Comparison of ENCODE assay signal across 9 cellular contexts in the genomic region with DNA sequence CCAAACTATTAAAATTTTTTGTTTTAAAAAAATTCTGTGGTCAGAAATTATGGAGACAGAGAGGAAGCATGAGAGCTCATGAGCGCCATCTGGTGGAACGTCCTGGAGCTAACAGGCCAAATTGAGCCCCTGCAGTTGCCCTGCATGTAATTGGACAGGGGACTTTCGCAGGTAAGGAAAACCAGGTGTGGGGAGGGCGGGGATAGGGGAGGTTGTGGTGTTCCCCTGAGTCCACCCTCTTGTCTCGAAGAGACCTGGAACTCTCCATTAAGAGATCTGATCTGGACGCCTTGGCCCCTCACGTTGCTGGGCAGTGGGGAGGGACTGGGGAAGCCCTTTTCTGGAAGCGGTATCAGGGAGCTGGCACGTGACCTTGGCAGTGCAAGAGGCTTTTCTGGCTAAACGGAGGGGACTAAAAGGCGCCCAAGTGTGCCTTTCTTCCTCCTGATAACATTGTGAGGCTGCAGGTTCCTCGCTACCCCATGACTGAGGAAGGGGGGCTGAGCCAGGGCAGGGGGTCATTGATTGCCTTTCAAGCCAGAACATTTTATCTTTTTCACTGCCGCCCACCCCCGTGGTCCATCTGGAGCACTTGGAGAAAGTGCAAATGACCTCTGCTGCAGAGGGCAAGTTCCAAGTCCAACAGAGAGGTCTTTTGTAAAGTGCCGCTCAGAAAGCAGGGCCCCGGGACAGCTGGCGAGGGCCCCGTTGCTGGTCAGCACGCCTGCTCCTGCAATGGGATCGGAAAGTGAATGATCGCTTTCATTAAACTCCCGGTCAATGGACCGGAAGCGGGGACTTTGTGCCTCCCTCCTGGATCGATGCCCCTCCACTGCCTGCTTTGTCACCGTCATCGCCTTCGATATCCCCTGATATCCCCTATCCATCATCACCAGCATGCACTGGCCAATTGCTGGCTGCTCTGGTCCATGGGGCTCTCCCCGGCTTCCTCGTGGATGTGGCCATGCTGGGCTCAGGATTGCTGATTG. TPM values are rescaled to one million over a fixed set of nuclear protein-coding genes. Genes with fewer than 3 reads are reported as not detected.
DNase-seq lines count a peak whose midpoint lies in the region; ATAC-seq and TF ChIP-seq lines count a peak whose summit lies in the region.
"Had no signal": no experiment of that assay in that cellular context is flagged by ENCODE, and none has a peak within 500 bp of the region (broad histone marks: within the 10 kb centered on the region; RNA-seq: fewer than 3 reads in every experiment).

No MANE protein-coding gene starts in this region.

- BruUV-seq in Caco-2 (replicated peaks; lab: Mats Ljungman, UMichigan), result no TSS peak

- no peaks in the 10 kb centered on the region for H3K4me1 Mint-ChIP-seq in Caco-2 (ENCODE audit: low read depth, unreplicated experiment)

- WGBS in HUES64, result 57% methylated on average over 30 of the region's 30 CpGs
- 26 to 39% (median 28%) methylated on average over 22 to 30 of the region's 30 CpGs for WGBS in adrenal gland, 4 donors
- WGBS in psoas muscle, 3 donors, result 18 to 25% (median 19%) methylated on average over 30 of the region's 30 CpGs

- TF ChIP-seq CTCF in Caco-2 (IDR thresholded peaks at IDR 0.05; ENCODE audit: insufficient read depth in 1 of 2, low read depth in 1 of 2, low read length in 1 of 2, severe bottlenecking in 1 of 2, unreplicated experiment in 1 of 2) (peak; percentile 68 to 85), adrenal gland (IDR thresholded peaks at IDR 0.05) (peak; percentile 51 to 88 (median 66)), psoas muscle (IDR thresholded peaks at IDR 0.05) (peak; percentile 74)

- CTCF ChIA-PET in Caco-2 (lab: Charles Lee), result interaction anchor here (0.6 to 2.0 kb wide), 15 partner anchors 52 to 808 kb away, joined by 3 to 42 read pairs (median 4); no protein-coding TSS in a partner anchor

- no peak for TF ChIP-seq POLR2A in adrenal gland (IDR thresholded peaks at IDR 0.05)

- H3K27me3 ChIP-seq in Caco-2 (replicated peaks; ENCODE audit: control insufficient read depth, insufficient read depth, low read length) (no peaks in the 10 kb centered on the region), HUES64 (ENCODE audit: insufficient read depth, low read length) (peaks cover 5% of the 10 kb centered on the region; the same call in 1 of the 2 replicates), adrenal gland (no peaks in the 10 kb centered on the region), psoas muscle (ENCODE audit: insufficient read depth in 3 of 3, low read length in 2 of 3) (peaks cover 0 to 4% (median 2%) of the 10 kb centered on the region in 3 donors)

- H3K27ac Mint-ChIP-seq in Caco-2 (ENCODE audit: unreplicated experiment), result no peak overlapping the region
- H3K27ac Mint-ChIP-seq: T-helper 1 cell treated with Interleukin-12 subunit alpha and Interleukin-12 subunit beta and Interleukin-4 antibody, amounts not matched to agents 30 μg/mL and 1 μg/mL, for 36 hours had no signal

- POLR2A ChIA-PET in Caco-2 (lab: Charles Lee), result no interaction called here

- H3K4me3 Mint-ChIP-seq in Caco-2 (ENCODE audit: unreplicated experiment), result no peak overlapping the region
- H3K4me3 Mint-ChIP-seq: T-helper 1 cell treated with Interleukin-12 subunit alpha and Interleukin-12 subunit beta and Interleukin-4 antibody, amounts not matched to agents 30 μg/mL and 1 μg/mL, for 36 hours had no signal

- H3K36me3 Mint-ChIP-seq in Caco-2 (ENCODE audit: insufficient read depth, unreplicated experiment), result no peaks in the 10 kb centered on the region

- H3K36me3 ChIP-seq in Caco-2 (ENCODE audit: control insufficient read depth, insufficient read depth, low read length) (no peaks in the 10 kb centered on the region), HUES64 (ENCODE audit: insufficient read depth, low read length) (no peaks in the 10 kb centered on the region), adrenal gland (replicated peaks in 1 of 2) (no peaks in the 10 kb centered on the region), psoas muscle (ENCODE audit: insufficient read depth in 1 of 2, low read depth in 1 of 2) (no peaks in the 10 kb centered on the region)

- no peak overlapping the region for H3K27ac ChIP-seq in HUES64 (ENCODE audit: low read depth, low read length)
- H3K27ac ChIP-seq in adrenal gland, result no peak overlapping the region
- no peak overlapping the region for H3K27ac ChIP-seq in psoas muscle

- 0 out of 2 replicates have a peak overlapping the region, but pooled peaks have one; percentile 44 for H3K9ac ChIP-seq in HUES64 (ENCODE audit: low read depth, low read length)

- H3K4me1 ChIP-seq in Caco-2 (no peaks in the 10 kb centered on the region), HUES64 (ENCODE audit: insufficient read depth, low read length) (no peaks in the 10 kb centered on the region), adrenal gland (replicated peaks in 1 of 2) (peaks cover 0 to 5% of the 10 kb centered on the region in 2 donors), psoas muscle (no peaks in the 10 kb centered on the region)

- peak; percentile 73 for ATAC-seq in left ventricle myocardium superior
- peak in 1 of 4 donors; percentile 60 for ATAC-seq in psoas muscle
- no peak for ATAC-seq in GM18858 (IDR thresholded peaks at IDR 0.05; ENCODE audit: unreplicated experiment)

- no peaks in the 10 kb centered on the region for H3K9me3 Mint-ChIP-seq in Caco-2 (ENCODE audit: unreplicated experiment)
- H3K9me3 Mint-ChIP-seq: T-helper 1 cell treated with Interleukin-12 subunit alpha and Interleukin-12 subunit beta and Interleukin-4 antibody, amounts not matched to agents 30 μg/mL and 1 μg/mL, for 36 hours had no signal

- intact Hi-C loops in Caco-2 (cut with micrococcal nuclease; ENCODE audit: unreplicated experiment), result loop anchor here (1.0 to 10.0 kb wide), 3 partner anchors 86 to 781 kb away; a partner anchor contains a TSS
- intact Hi-C loops in adrenal gland (cut with DNase I), result no loop called here
- intact Hi-C loops in left ventricle myocardium superior (cut with micrococcal nuclease), result no loop called here
- intact Hi-C loops in psoas muscle (cut with DNase I), result loop anchor here (2.0 to 5.0 kb wide), 3 partner anchors 479 to 829 kb away; a partner anchor contains a TSS

- H3K9me3 ChIP-seq in Caco-2 (no peaks in the 10 kb centered on the region), HUES64 (ENCODE audit: insufficient read depth, low read depth, low read length) (no peaks in the 10 kb centered on the region), adrenal gland (replicated peaks in 1 of 3) (no peaks in the 10 kb centered on the region), psoas muscle (no peaks in the 10 kb centered on the region)

- peaks cover 3% of the 10 kb centered on the region for H3K27me3 Mint-ChIP-seq in Caco-2 (ENCODE audit: insufficient read depth, unreplicated experiment)

- peak; percentile 62 to 68 for DNase-seq in Caco-2
- peak; percentile 44 for DNase-seq in SK-N-DZ (ENCODE audit: low spot score)
- DNase-seq in adrenal gland, result peak; percentile 38 to 84 (median 60)
- peak; percentile 77 for DNase-seq in left ventricle myocardium superior
- peak; percentile 39 to 72 for DNase-seq in psoas muscle
- no peak for DNase-seq in cerebellar nuclear complex (lab: John Stamatoyannopoulos, UW)

- H3K4me3 ChIP-seq in Caco-2 (ENCODE audit: low read depth, low read length) (no peak overlapping the region), HUES64 (ENCODE audit: low read length) (peak overlapping the region; percentile 50), adrenal gland (no peak overlapping the region), psoas muscle (no peak overlapping the region)

RNA-seq across cellular contexts. Expression of a gene that starts 18.4 kb away (rescaled TPM):
- total RNA-seq in Caco-2 (2022) (not detected in 2 replicates), adrenal gland (not detected), left ventricle myocardium superior (not detected), psoas muscle (not detected)
- polyA plus RNA-seq in HUES64 (2013, experiment 1 of 2), result not detected
- not detected for polyA plus RNA-seq in HUES64 (2013, experiment 2 of 2)
- not detected in 2 replicates for polyA plus RNA-seq in SK-N-DZ (2014; cell fraction: cytosol; rRNA removed)
- polyA plus RNA-seq in SK-N-DZ (2014; cell fraction: nucleus; rRNA removed), result not detected in 2 replicates
- polyA plus RNA-seq in adrenal gland (not detected), psoas muscle (not detected)

RNA-seq across cellular contexts. Expression of a gene that starts 23.2 kb away (rescaled TPM):
- total RNA-seq in Caco-2 (2022) (not detected in 2 replicates), adrenal gland (10 to 100 TPM in 3 of 8 donors, 1 to 10 TPM in 5; 3.6 to 15.8 (median 7.3) TPM), left ventricle myocardium superior (1.2 TPM), psoas muscle (1 to 10 TPM; 2.4 to 7.9 (median 4.0) TPM)
- not detected for polyA plus RNA-seq in HUES64 (2013, experiment 1 of 2)
- not detected for polyA plus RNA-seq in HUES64 (2013, experiment 2 of 2)
- not detected in 2 replicates for polyA plus RNA-seq in SK-N-DZ (2014; cell fraction: cytosol; rRNA removed)
- not detected in 2 replicates for polyA plus RNA-seq in SK-N-DZ (2014; cell fraction: nucleus; rRNA removed)
- polyA plus RNA-seq in adrenal gland (1 to 10 TPM; 1.9 to 4.4 (median 3.5) TPM), psoas muscle (1 to 10 TPM; 1.2 to 4.5 (median 4.3) TPM)

RNA-seq across cellular contexts. Expression of a gene that starts 33.6 kb away (rescaled TPM):
- total RNA-seq in Caco-2 (2022), result not detected in 2 replicates
- not detected for polyA plus RNA-seq in HUES64 (2013, experiment 1 of 2)
- not detected for polyA plus RNA-seq in HUES64 (2013, experiment 2 of 2)
- not detected in 2 replicates for polyA plus RNA-seq in SK-N-DZ (2014; cell fraction: cytosol; rRNA removed)
- polyA plus RNA-seq in SK-N-DZ (2014; cell fraction: nucleus; rRNA removed), result not detected in 2 replicates
- not detected for total RNA-seq in adrenal gland
- polyA plus RNA-seq in adrenal gland, result not detected
- not detected for total RNA-seq in left ventricle myocardium superior
- not detected for total RNA-seq in psoas muscle
- not detected for polyA plus RNA-seq in psoas muscle

RNA-seq across cellular contexts. Expression of a gene that starts 58.8 kb away (rescaled TPM):
- total RNA-seq in Caco-2 (2022) (not detected in 2 replicates), adrenal gland (1 to 10 TPM in 3 of 8 donors, not detected in 5; 2.0 to 9.0 (median 8.8) TPM), left ventricle myocardium superior (not detected), psoas muscle (1 to 10 TPM in 1 of 4 donors, under 1 TPM in 1, not detected in 2; 0.34 to 3.1 TPM)
- polyA plus RNA-seq in HUES64 (2013, experiment 1 of 2), result not detected
- not detected for polyA plus RNA-seq in HUES64 (2013, experiment 2 of 2)
- not detected in 2 replicates for polyA plus RNA-seq in SK-N-DZ (2014; cell fraction: cytosol; rRNA removed)
- polyA plus RNA-seq in SK-N-DZ (2014; cell fraction: nucleus; rRNA removed), result not detected in 2 replicates
- polyA plus RNA-seq in adrenal gland (1 to 10 TPM in 1 of 3 donors, under 1 TPM in 1, not detected in 1; 0.48 to 2.8 TPM), psoas muscle (1 to 10 TPM in 1 of 3 donors, under 1 TPM in 1, not detected in 1; 0.55 to 1.3 TPM)

Comparison
In these comparisons a context has a peak if more than half of its experiments do, and no peak if none do; other contexts are left out.
1. DNase-seq: peak in Caco-2 (2 of 2), SK-N-DZ (single experiment), adrenal gland (7 of 7), left ventricle myocardium superior (single experiment) and psoas muscle (2 of 2); none in cerebellar nuclear complex (0 of 2).
2. intact Hi-C loops: an anchor here in Caco-2 (1.0 to 10.0 kb wide) and psoas muscle (2.0 to 5.0 kb wide); none called in adrenal gland and left ventricle myocardium superior.
3. Peak in every context shown above with its lines, with median percentiles within 50 percentile points of each other: CTCF ChIP-seq.